8 cellular contexts compared by ENCODE assay signal in the genomic region with DNA sequence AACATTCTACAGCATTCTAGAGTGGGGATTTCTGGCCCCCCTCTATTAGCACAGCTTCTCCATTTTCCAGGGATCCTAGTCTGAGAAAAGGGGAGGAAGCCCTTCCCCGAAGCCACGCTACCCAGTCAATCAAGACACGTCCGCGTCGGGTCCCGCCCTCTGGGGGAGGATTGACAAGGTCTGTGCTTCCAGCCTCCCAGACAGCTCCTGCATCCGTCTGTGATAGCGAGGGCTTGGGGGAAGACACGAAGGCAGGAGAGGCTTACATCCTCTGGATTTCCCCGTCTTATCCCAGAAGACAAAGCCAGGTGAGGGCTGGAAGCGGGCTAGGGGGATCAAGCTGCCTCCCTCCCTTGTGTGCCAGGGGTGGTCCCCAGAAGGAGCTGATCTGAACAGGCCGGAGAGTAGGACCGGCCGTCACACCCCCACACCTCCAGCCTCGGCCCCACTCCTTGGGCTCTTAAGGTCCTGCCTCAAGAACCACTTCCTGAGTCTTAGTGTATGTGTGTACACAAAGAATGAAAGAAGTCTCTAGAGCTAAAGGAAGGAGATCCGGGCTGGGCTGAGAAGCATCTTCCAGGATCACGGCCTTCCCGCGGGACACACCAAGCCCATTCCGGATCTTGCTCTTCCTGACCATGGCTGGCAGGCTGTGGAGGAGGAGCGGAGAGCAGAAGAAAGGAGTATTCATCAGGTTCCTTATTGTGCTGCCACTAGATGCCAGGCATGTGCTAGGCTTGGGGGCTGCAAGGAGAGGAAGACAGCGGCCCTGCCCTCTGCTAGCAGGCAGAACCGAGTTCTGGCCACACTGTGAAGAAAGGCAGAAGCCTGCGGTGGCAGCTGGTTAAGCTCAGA. TPM values are rescaled to one million over a fixed set of nuclear protein-coding genes. Genes with fewer than 3 reads are reported as not detected.
DNase-seq lines count a peak whose midpoint lies in the region; ATAC-seq lines count a peak whose summit lies in the region.

No MANE protein-coding gene starts in this region.

- peaks cover 28% of the 10 kb centered on the region for H3K4me1 ChIP-seq in CD4-positive, alpha-beta memory T cell (ENCODE audit: insufficient read depth, low read length)
- H3K4me1 ChIP-seq in effector memory CD4-positive, alpha-beta T cell (ENCODE audit: control insufficient read depth, insufficient read depth, low read length, poor library complexity, severe bottlenecking) = peaks cover 28% of the 10 kb centered on the region

- peaks cover 0 to 1% (median 0%) of the 10 kb centered on the region in 8 donors for H3K9me3 Mint-ChIP-seq in CD4-positive, alpha-beta memory T cell
- H3K9me3 Mint-ChIP-seq in activated CD4-positive, alpha-beta memory T cell treated with anti-CD3 and anti-CD28 coated beads for 36 hours = no peaks in the 10 kb centered on the region

- intact Hi-C loops in CD4-positive, alpha-beta memory T cell (cut with micrococcal nuclease) = loop anchor here (1.0 to 10.0 kb wide), 3 partner anchors 8 to 735 kb away; a partner anchor contains a TSS
- intact Hi-C loops in activated CD4-positive, alpha-beta memory T cell treated with anti-CD3 and anti-CD28 coated beads for 36 hours (cut with micrococcal nuclease) = loop anchor here (1.0 kb wide), 2 partner anchors 7 to 13 kb away; no protein-coding TSS in a partner anchor

- H3K36me3 Mint-ChIP-seq in CD4-positive, alpha-beta memory T cell = peaks cover 4 to 15% of the 10 kb centered on the region in 2 donors
- peaks cover 6% of the 10 kb centered on the region for H3K36me3 Mint-ChIP-seq in activated CD4-positive, alpha-beta memory T cell treated with anti-CD3 and anti-CD28 coated beads for 36 hours

- H3K9me3 ChIP-seq in CD4-positive, alpha-beta memory T cell (ENCODE audit: control insufficient read depth in 1 of 2, low read length in 2 of 2) = no peaks in the 10 kb centered on the region
- H3K9me3 ChIP-seq in effector memory CD4-positive, alpha-beta T cell (ENCODE audit: control insufficient read depth, low read length) = no peaks in the 10 kb centered on the region

- H3K27me3 ChIP-seq in CD4-positive, alpha-beta memory T cell (ENCODE audit: insufficient read depth, low read length) = no peaks in the 10 kb centered on the region
- H3K27me3 ChIP-seq in effector memory CD4-positive, alpha-beta T cell (replicated peaks; ENCODE audit: control insufficient read depth, insufficient read depth, low read length, poor library complexity, severe bottlenecking) = no peaks in the 10 kb centered on the region

- H3K4me3 ChIP-seq in CD4-positive, alpha-beta memory T cell (ENCODE audit: low read length in 2 of 2) = peak overlapping the region; percentile 79 to 86
- peak overlapping the region; percentile 70 for H3K4me3 ChIP-seq in effector memory CD4-positive, alpha-beta T cell (ENCODE audit: insufficient read depth, low read depth, low read length, poor library complexity, severe bottlenecking)

- H3K36me3 ChIP-seq in CD4-positive, alpha-beta memory T cell (ENCODE audit: insufficient read depth, low read length) = no peaks in the 10 kb centered on the region
- H3K36me3 ChIP-seq in effector memory CD4-positive, alpha-beta T cell (ENCODE audit: control insufficient read depth, insufficient read depth, low read length) = no peaks in the 10 kb centered on the region

- H3K27me3 Mint-ChIP-seq in CD4-positive, alpha-beta memory T cell = no peaks in the 10 kb centered on the region
- H3K27me3 Mint-ChIP-seq in activated CD4-positive, alpha-beta memory T cell treated with anti-CD3 and anti-CD28 coated beads for 36 hours = no peaks in the 10 kb centered on the region

- ATAC-seq in GM19324 (IDR thresholded peaks at IDR 0.05; ENCODE audit: low FRiP score, unreplicated experiment) (peak; percentile 53), HG03439 (IDR thresholded peaks at IDR 0.05; ENCODE audit: unreplicated experiment) (peak; percentile 45)

- H3K27ac ChIP-seq in CD4-positive, alpha-beta memory T cell (ENCODE audit: low read depth, low read length) = peak overlapping the region; percentile 60
- peak overlapping the region; percentile 65 for H3K27ac ChIP-seq in effector memory CD4-positive, alpha-beta T cell (ENCODE audit: insufficient read depth, low read length, poor library complexity, severe bottlenecking)

- peak overlapping the region; percentile 75 to 97 (median 95) for H3K27ac Mint-ChIP-seq in CD4-positive, alpha-beta memory T cell
- peak overlapping the region; percentile 89 for H3K27ac Mint-ChIP-seq in activated CD4-positive, alpha-beta memory T cell treated with anti-CD3 and anti-CD28 coated beads for 36 hours

- H3K4me3 Mint-ChIP-seq in CD4-positive, alpha-beta memory T cell = peak overlapping the region; percentile 91 to 94 (median 91)
- H3K4me3 Mint-ChIP-seq in activated CD4-positive, alpha-beta memory T cell treated with anti-CD3 and anti-CD28 coated beads for 36 hours = peak overlapping the region; percentile 87

- CTCF ChIA-PET in CD4-positive, alpha-beta memory T cell (lab: Charles Lee; ENCODE audit: partially characterized antibody) = interaction anchor here (0.8 to 4.7 kb wide), 10 partner anchors 9 to 734 kb away, joined by 3 to 57 read pairs (median 4); a partner anchor contains a TSS
- CTCF ChIA-PET in activated CD4-positive, alpha-beta memory T cell treated with anti-CD3 and anti-CD28 coated beads for 36 hours (lab: Charles Lee) = interaction anchor here (0.5 to 3.1 kb wide), 10 partner anchors 9 to 528 kb away, joined by 3 to 68 read pairs (median 4); a partner anchor contains a TSS

- H3K4me1 Mint-ChIP-seq in CD4-positive, alpha-beta memory T cell = peaks cover 29 to 47% (median 38%) of the 10 kb centered on the region in 4 donors
- peaks cover 34% of the 10 kb centered on the region for H3K4me1 Mint-ChIP-seq in activated CD4-positive, alpha-beta memory T cell treated with anti-CD3 and anti-CD28 coated beads for 36 hours (ENCODE audit: low read depth)

- POLR2A ChIA-PET in CD4-positive, alpha-beta memory T cell (lab: Charles Lee; ENCODE audit: partially characterized antibody) = interaction anchor here (0.7 to 3.5 kb wide), 26 partner anchors 8 to 604 kb away, joined by 3 to 42 read pairs (median 5); a partner anchor contains a TSS
- POLR2A ChIA-PET in activated CD4-positive, alpha-beta memory T cell treated with anti-CD3 and anti-CD28 coated beads for 36 hours (lab: Charles Lee) = interaction anchor here (0.7 to 2.0 kb wide), 16 partner anchors 9 to 1209 kb away, joined by 3 to 23 read pairs (median 3); a partner anchor contains a TSS

- DNase-seq in CD4-positive, alpha-beta memory T cell = peak; percentile 28 to 64 (median 34)
- DNase-seq in NCI-H524 treated with DMSO at 0.1 percent for 48 hours (lab: John Stamatoyannopoulos, UW) (peak; percentile 53), lung microvascular endothelial cell (ENCODE audit: low read depth in 2 of 2) (peak; percentile 75 to 96)
- peak; percentile 84 for DNase-seq in activated CD4-positive, alpha-beta memory T cell treated with anti-CD3 and anti-CD28 coated beads for 36 hours
- DNase-seq in effector memory CD4-positive, alpha-beta T cell = peak in 2 of 3 donors; percentile 32 to 45
- peak; percentile 45 for DNase-seq in stimulated activated CD8-positive, alpha-beta memory T cell treated with anti-CD3 and anti-CD28 coated beads, Interleukin-12 subunit alpha, Interleukin-12 subunit beta, amount 100 ng/mL, for 4 hours (ENCODE audit: low read depth)

RNA-seq across cellular contexts. Expression of a gene that starts 1.0 kb away (rescaled TPM):
- 10 to 100 TPM; 76.4 to 79.7 TPM for total RNA-seq in CD4-positive, alpha-beta memory T cell
- polyA plus RNA-seq in CD4-positive, alpha-beta memory T cell = 100 to 1,000 TPM; 191 to 349 TPM
- total RNA-seq in activated CD4-positive, alpha-beta memory T cell treated with anti-CD3 and anti-CD28 coated beads for 36 hours = 100 to 1,000 TPM; 204 to 210 TPM
- 1,160 and 1,633 TPM in 2 replicates for total RNA-seq in lung microvascular endothelial cell

RNA-seq across cellular contexts. Expression of a gene that starts 9.6 kb away (rescaled TPM):
- 10 to 100 TPM; 29.9 to 32.5 TPM for total RNA-seq in CD4-positive, alpha-beta memory T cell
- 1 to 10 TPM; 1.4 to 1.8 TPM for polyA plus RNA-seq in CD4-positive, alpha-beta memory T cell
- 1 to 10 TPM; 5.1 to 7.0 TPM for total RNA-seq in activated CD4-positive, alpha-beta memory T cell treated with anti-CD3 and anti-CD28 coated beads for 36 hours
- total RNA-seq in lung microvascular endothelial cell = 0.40 and 0.65 TPM in 2 replicates

RNA-seq across cellular contexts. Expression of a gene that starts 13.1 kb away (rescaled TPM):
- total RNA-seq in CD4-positive, alpha-beta memory T cell = 10 to 100 TPM; 15.1 to 15.8 TPM
- 1 to 10 TPM in 1 of 2 donors, under 1 TPM in 1; 0.25 to 1.6 TPM for polyA plus RNA-seq in CD4-positive, alpha-beta memory T cell
- 1 to 10 TPM; 7.7 to 8.7 TPM for total RNA-seq in activated CD4-positive, alpha-beta memory T cell treated with anti-CD3 and anti-CD28 coated beads for 36 hours
- 1.4 and 1.5 TPM in 2 replicates for total RNA-seq in lung microvascular endothelial cell

RNA-seq across cellular contexts. Expression of a gene that starts 14.0 kb away (rescaled TPM):
- total RNA-seq in CD4-positive, alpha-beta memory T cell = 10 to 100 TPM; 80.3 to 87.0 TPM
- 10 to 100 TPM; 75.1 to 87.1 TPM for polyA plus RNA-seq in CD4-positive, alpha-beta memory T cell
- 100 to 1,000 TPM; 153 to 162 TPM for total RNA-seq in activated CD4-positive, alpha-beta memory T cell treated with anti-CD3 and anti-CD28 coated beads for 36 hours
- 57.1 and 65.3 TPM in 2 replicates for total RNA-seq in lung microvascular endothelial cell

RNA-seq across cellular contexts. Expression of a gene that starts 22.1 kb away (rescaled TPM):
- 1 to 10 TPM; 2.5 to 2.9 TPM for total RNA-seq in CD4-positive, alpha-beta memory T cell
- not detected for polyA plus RNA-seq in CD4-positive, alpha-beta memory T cell
- 1 to 10 TPM; 4.1 to 4.5 TPM for total RNA-seq in activated CD4-positive, alpha-beta memory T cell treated with anti-CD3 and anti-CD28 coated beads for 36 hours
- under 0.01 and 0.20 TPM in 2 replicates for total RNA-seq in lung microvascular endothelial cell

Comparison
In these comparisons a context has a peak if more than half of its experiments do, and no peak if none do; other contexts are left out.
1. Peak in every context shown above with its lines: DNase-seq, ATAC-seq, H3K4me3 ChIP-seq and H3K27ac ChIP-seq.
2. DNase-seq: peak in every context shown above with its lines; median percentile 86 in lung microvascular endothelial cell; 84 in activated CD4-positive, alpha-beta memory T cell treated with anti-CD3 and anti-CD28 coated beads for 36 hours; 53 in NCI-H524 treated with DMSO at 0.1 percent for 48 hours; 45 in stimulated activated CD8-positive, alpha-beta memory T cell treated with anti-CD3 and anti-CD28 coated beads, Interleukin-12 subunit alpha, Interleukin-12 subunit beta, amount 100 ng/mL, for 4 hours; 38 in effector memory CD4-positive, alpha-beta T cell; 34 in CD4-positive, alpha-beta memory T cell.